Comparison of ENCODE assay signal across 8 cellular contexts in the genomic region with DNA sequence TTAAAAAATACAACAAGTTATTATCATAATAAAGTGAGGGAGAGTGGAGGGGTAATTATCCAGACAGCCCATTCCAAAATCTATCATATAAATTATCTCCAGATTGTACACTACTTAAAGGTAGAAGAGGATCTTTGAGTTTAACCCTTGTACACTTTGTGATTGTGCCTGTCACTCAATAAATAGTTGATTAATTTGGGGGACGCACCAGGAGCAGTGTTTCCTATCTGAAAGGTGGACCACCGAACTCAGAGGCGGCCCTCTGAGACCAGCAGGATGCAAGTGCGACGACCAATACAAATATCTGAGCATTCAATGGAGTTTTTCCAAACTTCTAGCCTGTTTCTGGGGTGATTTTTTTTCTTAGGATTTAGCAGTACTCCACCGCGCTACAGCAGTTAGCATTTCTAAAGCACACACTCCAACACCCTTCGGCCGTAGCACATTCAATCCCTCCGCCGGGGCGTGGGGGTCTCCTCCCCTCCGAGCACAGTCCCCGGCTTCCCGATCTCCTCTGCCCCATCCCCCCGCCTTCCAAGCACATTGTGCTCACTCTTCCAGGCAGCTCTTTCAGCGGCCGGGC. TPM values are rescaled to one million over a fixed set of nuclear protein-coding genes. Genes with fewer than 3 reads are reported as not detected.
A peak's percentile ranks its signal among the peaks of the same experiment; 100 is the strongest.
DNase-seq lines count a peak whose midpoint lies in the region; ATAC-seq and TF ChIP-seq lines count a peak whose summit lies in the region.

No MANE protein-coding gene starts in this region.

- no peaks in the 10 kb centered on the region for H4K20me1 ChIP-seq in smooth muscle cell (ENCODE audit: low read depth)

- DNase-seq in NCI-H748 treated with DMSO at 0.1 percent for 48 hours (lab: John Stamatoyannopoulos, UW), result peak; percentile 3
- no peak for DNase-seq in NCI-H748 (lab: John Stamatoyannopoulos, UW; ENCODE audit: unreplicated experiment)
- DNase-seq in WTC11 (ENCODE audit: low spot score), result peak; percentile 89
- no peak for DNase-seq in smooth muscle cell (lab: John Stamatoyannopoulos, UW; ENCODE audit: unreplicated experiment)
- DNase-seq in omental fat pad (ENCODE audit: low spot score), result no peak

- peak overlapping the region; percentile 91 for H3K4me2 ChIP-seq in smooth muscle cell

- peak overlapping the region; percentile 94 for H3K27ac Mint-ChIP-seq in WTC11

- H3K4me1 Mint-ChIP-seq in WTC11, result peaks cover 39% of the 10 kb centered on the region

- ATAC-seq in WTC11 (peak; percentile 66; the same call in 1 of the 2 replicates), omental fat pad (ENCODE audit: low FRiP score) (no peak), GM21529 (IDR thresholded peaks at IDR 0.05; ENCODE audit: unreplicated experiment) (no peak), GM18861 (IDR thresholded peaks at IDR 0.05; ENCODE audit: unreplicated experiment) (no peak)

- H3K36me3 ChIP-seq in smooth muscle cell (ENCODE audit: low read depth), result no peaks in the 10 kb centered on the region

- no peak overlapping the region for H3K9ac ChIP-seq in smooth muscle cell (ENCODE audit: low read depth)

- H3K27me3 ChIP-seq in smooth muscle cell (ENCODE audit: low read depth), result no peaks in the 10 kb centered on the region

- H3K79me2 ChIP-seq in smooth muscle cell (ENCODE audit: low read depth), result peaks cover 30% of the 10 kb centered on the region

- POLR2A ChIA-PET in WTC11 (lab: Charles Lee), result interaction anchor here (0.6 to 2.6 kb wide), 13 partner anchors 11 to 196 kb away, joined by 3 to 29 read pairs (median 4); no protein-coding TSS in a partner anchor

- no peaks in the 10 kb centered on the region for H3K9me3 Mint-ChIP-seq in WTC11

- H3K4me3 ChIP-seq in iPS-11a (ENCODE audit: low read depth, low read length), result peak overlapping the region; percentile 52
- peak overlapping the region; percentile 68 for H3K4me3 ChIP-seq in smooth muscle cell

- peak overlapping the region; percentile 78 for H3K4me3 Mint-ChIP-seq in WTC11

- H3K36me3 Mint-ChIP-seq in WTC11, result no peaks in the 10 kb centered on the region

- no peaks in the 10 kb centered on the region for H3F3A ChIP-seq in smooth muscle cell (ENCODE audit: low read depth)

- H3K4me1 ChIP-seq in smooth muscle cell (ENCODE audit: low read depth), result peaks cover 11% of the 10 kb centered on the region

- H3K27ac ChIP-seq in smooth muscle cell (ENCODE audit: low read depth), result no peak overlapping the region

- WGBS in smooth muscle cell (ENCODE audit: low lambda C conversion rate), result under 1% methylated on average over 18 of the region's 18 CpGs

- peak overlapping the region; percentile 81 for H2AFZ ChIP-seq in smooth muscle cell (ENCODE audit: low read depth)

- no peaks in the 10 kb centered on the region for H3K9me3 ChIP-seq in smooth muscle cell (replicated peaks; ENCODE audit: low read depth)

- TF ChIP-seq CTCF in WTC11 (IDR thresholded peaks at IDR 0.05) (no peak), smooth muscle cell (IDR thresholded peaks at IDR 0.05; ENCODE audit: borderline replicate concordance, insufficient read depth, poor library complexity, severe bottlenecking) (no peak), omental fat pad (IDR thresholded peaks at IDR 0.05) (no peak)

- H3K27me3 Mint-ChIP-seq in WTC11 (ENCODE audit: low read depth), result no peaks in the 10 kb centered on the region

- CTCF ChIA-PET in WTC11 (lab: Charles Lee), result interaction anchor here (0.6 to 6.1 kb wide), 16 partner anchors 10 to 203 kb away, joined by 3 to 41 read pairs (median 4); no protein-coding TSS in a partner anchor

TF ChIP-seq in WTC11, 78 proteins besides CTCF, POLR2A, EP300 and RAD21 (continues in another document):
- no peak for TF ChIP-seq SMAD3 (CRISPR knock-in tag; IDR thresholded peaks at IDR 0.05; ENCODE audit: borderline replicate concordance)
- TF ChIP-seq SP1 (CRISPR knock-in tag; conservative IDR thresholded peaks at IDR 0.05), result peak; percentile 60
- no peak for TF ChIP-seq ZNF317 (CRISPR knock-in tag; IDR thresholded peaks at IDR 0.05; ENCODE audit: borderline replicate concordance, low read depth)
- TF ChIP-seq ZNF532 (CRISPR knock-in tag; IDR thresholded peaks at IDR 0.05; ENCODE audit: borderline replicate concordance), result no peak
- TF ChIP-seq, protein P1, sequence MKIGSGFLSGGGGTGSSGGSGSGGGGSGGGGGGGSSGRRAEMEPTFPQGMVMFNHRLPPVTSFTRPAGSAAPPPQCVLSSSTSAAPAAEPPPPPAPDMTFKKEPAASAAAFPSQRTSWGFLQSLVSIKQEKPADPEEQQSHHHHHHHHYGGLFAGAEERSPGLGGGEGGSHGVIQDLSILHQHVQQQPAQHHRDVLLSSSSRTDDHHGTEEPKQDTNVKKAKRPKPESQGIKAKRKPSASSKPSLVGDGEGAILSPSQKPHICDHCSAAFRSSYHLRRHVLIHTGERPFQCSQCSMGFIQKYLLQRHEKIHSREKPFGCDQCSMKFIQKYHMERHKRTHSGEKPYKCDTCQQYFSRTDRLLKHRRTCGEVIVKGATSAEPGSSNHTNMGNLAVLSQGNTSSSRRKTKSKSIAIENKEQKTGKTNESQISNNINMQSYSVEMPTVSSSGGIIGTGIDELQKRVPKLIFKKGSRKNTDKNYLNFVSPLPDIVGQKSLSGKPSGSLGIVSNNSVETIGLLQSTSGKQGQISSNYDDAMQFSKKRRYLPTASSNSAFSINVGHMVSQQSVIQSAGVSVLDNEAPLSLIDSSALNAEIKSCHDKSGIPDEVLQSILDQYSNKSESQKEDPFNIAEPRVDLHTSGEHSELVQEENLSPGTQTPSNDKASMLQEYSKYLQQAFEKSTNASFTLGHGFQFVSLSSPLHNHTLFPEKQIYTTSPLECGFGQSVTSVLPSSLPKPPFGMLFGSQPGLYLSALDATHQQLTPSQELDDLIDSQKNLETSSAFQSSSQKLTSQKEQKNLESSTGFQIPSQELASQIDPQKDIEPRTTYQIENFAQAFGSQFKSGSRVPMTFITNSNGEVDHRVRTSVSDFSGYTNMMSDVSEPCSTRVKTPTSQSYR (CRISPR knock-in tag; IDR thresholded peaks at IDR 0.05), result no peak; the same call in 1 of the 2 replicates
- TF ChIP-seq ZNF416 (CRISPR knock-in tag; IDR thresholded peaks at IDR 0.05), result no peak
- TF ChIP-seq NFATC4 (CRISPR knock-in tag; IDR thresholded peaks at IDR 0.05), result no peak
- no peak for TF ChIP-seq IRF2 (CRISPR knock-in tag; IDR thresholded peaks at IDR 0.05; ENCODE audit: borderline replicate concordance, low read depth)
- TF ChIP-seq, protein P2, sequence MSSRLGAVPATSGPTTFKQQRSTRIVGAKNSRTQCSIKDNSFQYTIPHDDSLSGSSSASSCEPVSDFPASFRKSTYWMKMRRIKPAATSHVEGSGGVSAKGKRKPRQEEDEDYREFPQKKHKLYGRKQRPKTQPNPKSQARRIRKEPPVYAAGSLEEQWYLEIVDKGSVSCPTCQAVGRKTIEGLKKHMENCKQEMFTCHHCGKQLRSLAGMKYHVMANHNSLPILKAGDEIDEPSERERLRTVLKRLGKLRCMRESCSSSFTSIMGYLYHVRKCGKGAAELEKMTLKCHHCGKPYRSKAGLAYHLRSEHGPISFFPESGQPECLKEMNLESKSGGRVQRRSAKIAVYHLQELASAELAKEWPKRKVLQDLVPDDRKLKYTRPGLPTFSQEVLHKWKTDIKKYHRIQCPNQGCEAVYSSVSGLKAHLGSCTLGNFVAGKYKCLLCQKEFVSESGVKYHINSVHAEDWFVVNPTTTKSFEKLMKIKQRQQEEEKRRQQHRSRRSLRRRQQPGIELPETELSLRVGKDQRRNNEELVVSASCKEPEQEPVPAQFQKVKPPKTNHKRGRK (CRISPR knock-in tag; IDR thresholded peaks at IDR 0.05; ENCODE audit: borderline replicate concordance), result no peak
- TF ChIP-seq, protein P3, sequence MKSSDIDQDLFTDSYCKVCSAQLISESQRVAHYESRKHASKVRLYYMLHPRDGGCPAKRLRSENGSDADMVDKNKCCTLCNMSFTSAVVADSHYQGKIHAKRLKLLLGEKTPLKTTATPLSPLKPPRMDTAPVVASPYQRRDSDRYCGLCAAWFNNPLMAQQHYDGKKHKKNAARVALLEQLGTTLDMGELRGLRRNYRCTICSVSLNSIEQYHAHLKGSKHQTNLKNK (CRISPR knock-in tag; IDR thresholded peaks at IDR 0.05), result no peak
- no peak for TF ChIP-seq GABPB1 (CRISPR knock-in tag; IDR thresholded peaks at IDR 0.05)
- TF ChIP-seq ZNF263 (CRISPR knock-in tag; IDR thresholded peaks at IDR 0.05; ENCODE audit: low read depth), result no peak; the same call in 1 of the 2 replicates

RNA-seq across cellular contexts. Expression of gene CECR2, which starts 1.0 kb away (rescaled TPM):
- 110 to 111 TPM (median 110 TPM) in 3 replicates for total RNA-seq in WTC11 (2021)
- total RNA-seq in smooth muscle cell, result 2.8 and 3.0 TPM in 2 replicates
- polyA plus RNA-seq in smooth muscle cell, result 0.67 and 1.4 TPM in 2 replicates
- 1 to 10 TPM in 1 of 4 donors, under 1 TPM in 3; 0.24 to 3.9 (median 0.70) TPM for total RNA-seq in omental fat pad

Comparison
In these comparisons a context has a peak if more than half of its experiments do, and no peak if none do; other contexts are left out.
1. DNase-seq: peak in NCI-H748 treated with DMSO at 0.1 percent for 48 hours (single experiment) and WTC11 (single experiment); none in NCI-H748 (single experiment), smooth muscle cell (single experiment) and omental fat pad (single experiment).
2. RNA of gene CECR2, which starts 1.0 kb away (total RNA-seq): 110 to 111 TPM in WTC11; 2.8 to 3.0 TPM in smooth muscle cell and 0.24 to 3.9 TPM in omental fat pad; every median in the first group is over 10 times any median in the second.